ENCODE assay signal across 9 cellular contexts in genomic region chr12:10390991-10391390, GRCh38. TPM values are rescaled to one million over a fixed set of nuclear protein-coding genes. Genes with fewer than 3 reads are reported as not detected.
"Had no signal": no experiment of that assay in that cellular context is flagged by ENCODE, and none has a peak within 500 bp of the region (broad histone marks: within the 10 kb centered on the region; RNA-seq: fewer than 3 reads in every experiment).

No MANE protein-coding gene starts in this region.

RNA-seq across cellular contexts. Expression of gene KLRK1, which starts 1.1 kb away (rescaled TPM):
- total RNA-seq: bronchial epithelial cell, NCI-H460, PC-9, SJSA1 had no signal
- polyA plus RNA-seq: SK-N-SH had no signal

RNA-seq across cellular contexts. Expression of gene KLRC4, which starts 18.6 kb away (rescaled TPM):
- total RNA-seq: activated B cell treated with CpG ODN at 0.5 μM for 24 hours; activated CD4-positive, alpha-beta memory T cell treated with anti-CD3 and anti-CD28 coated beads for 36 hours; bronchial epithelial cell; LHCN-M2; NCI-H460; PC-9; SJSA1; T-helper 17 cell had no signal
- polyA plus RNA-seq: SK-N-SH had no signal

RNA-seq across cellular contexts. Expression of gene KLRC3, which starts 29.4 kb away (rescaled TPM):
- total RNA-seq: activated B cell treated with CpG ODN at 0.5 μM for 24 hours; activated CD4-positive, alpha-beta memory T cell treated with anti-CD3 and anti-CD28 coated beads for 36 hours; bronchial epithelial cell; NCI-H460; PC-9; SJSA1; T-helper 17 cell had no signal
- polyA plus RNA-seq: SK-N-SH had no signal

RNA-seq across cellular contexts. Expression of gene KLRC2, which starts 44.8 kb away (rescaled TPM):
- total RNA-seq: activated B cell treated with CpG ODN at 0.5 μM for 24 hours; activated CD4-positive, alpha-beta memory T cell treated with anti-CD3 and anti-CD28 coated beads for 36 hours; bronchial epithelial cell; PC-9; SJSA1; T-helper 17 cell had no signal
- polyA plus RNA-seq: SK-N-SH had no signal
